Comparison of ENCODE assay signal across 20 cellular contexts in the genomic region with DNA sequence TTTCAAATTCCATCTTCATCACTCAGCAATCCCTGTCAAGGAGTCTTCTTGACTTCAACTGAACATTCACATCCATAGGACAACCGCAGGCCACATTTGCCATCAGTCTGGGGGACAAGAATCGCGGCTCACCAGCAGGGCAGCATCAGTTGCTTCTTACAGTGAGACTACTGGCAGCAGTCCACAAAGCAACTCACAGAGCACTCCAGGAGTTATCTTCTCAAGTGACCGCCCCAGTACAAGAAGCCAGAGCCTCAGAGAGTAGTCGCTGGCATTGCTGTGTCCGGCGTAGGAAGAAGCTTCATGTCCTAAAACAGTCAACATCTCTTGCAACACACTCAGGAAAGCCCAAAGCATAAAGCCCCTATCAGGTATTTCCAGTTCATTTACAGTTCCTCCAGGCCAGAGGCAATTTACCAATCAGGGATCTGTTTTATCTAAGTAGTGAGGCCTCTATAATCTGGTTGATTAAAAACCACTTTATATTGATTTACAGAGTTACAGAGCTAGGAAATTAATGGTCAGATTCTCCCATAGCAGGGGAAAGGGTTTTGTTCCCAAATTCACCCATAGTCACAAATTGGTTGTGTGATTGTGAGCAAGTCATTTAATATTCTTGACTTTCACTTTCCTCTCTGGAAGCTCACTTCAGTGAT.
"Had no signal": no experiment of that assay in that cellular context is flagged by ENCODE, and none has a peak within 500 bp of the region (broad histone marks: within the 10 kb centered on the region; RNA-seq: fewer than 3 reads in every experiment).

No MANE protein-coding gene starts in this region.

- H3K36me3 ChIP-seq: prostate gland had no signal

- H3K9me3 ChIP-seq: prostate gland had no signal

- H3K4me3 ChIP-seq: coronary artery, prostate gland had no signal

- ATAC-seq: activated CD4-positive, CD25-positive, alpha-beta regulatory T cell treated with anti-CD3 and anti-CD28 coated beads, Interleukin-2, amount 50 U/mL, for 24 hours; activated CD8-positive, alpha-beta T cell treated with anti-CD3 and anti-CD28 coated beads, Interleukin-2, amount 10 ng/mL, durations not matched to agents 7 days and 5 days; activated naive CD4-positive, alpha-beta T cell treated with anti-CD3 and anti-CD28 coated beads, Interleukin-2, amount 50 U/mL, for 72 hours; activated T-helper 17 cell treated with anti-CD3 and anti-CD28 coated beads, Interleukin-2, amount 50 U/mL, for 72 hours; natural killer cell; right cardiac atrium; stimulated activated naive CD8-positive, alpha-beta T cell treated with anti-CD3 and anti-CD28 coated beads, Interleukin-15, Interleukin-2, amounts not matched to agents 100 U/mL and 50 U/mL, for 24 hours; T-cell had no signal

- H3K4me1 ChIP-seq: prostate gland had no signal

- DNase-seq: activated CD4-positive, alpha-beta T cell treated with anti-CD3 and anti-CD28 coated beads, Interleukin-2, amount 50 U/mL, for 1 hour; activated CD8-positive, alpha-beta T cell treated with anti-CD3 and anti-CD28 coated beads, Interleukin-2, amount 10 ng/mL, durations not matched to agents 7 days and 5 days; activated T-cell treated with anti-CD3 and anti-CD28 coated beads, Interleukin-2, amount 50 U/mL, for 1 hour; aorta; erythroblast; foreskin fibroblast; immature natural killer cell; kidney glomerular epithelial cell; midbrain; natural killer cell; right cardiac atrium; stimulated activated CD4-positive, alpha-beta T cell treated with anti-CD3 and anti-CD28 coated beads, Interleukin-4, amount 100 ng/mL, for 24 hours; stimulated activated naive CD8-positive, alpha-beta T cell treated with anti-CD3 and anti-CD28 coated beads, Interleukin-15, Interleukin-2, amounts not matched to agents 100 U/mL and 50 U/mL, for 24 hours; T-cell had no signal

- H3K27ac ChIP-seq: coronary artery, prostate gland, VCaP had no signal
